ENCODE assay signal across 17 cellular contexts in the genomic region with DNA sequence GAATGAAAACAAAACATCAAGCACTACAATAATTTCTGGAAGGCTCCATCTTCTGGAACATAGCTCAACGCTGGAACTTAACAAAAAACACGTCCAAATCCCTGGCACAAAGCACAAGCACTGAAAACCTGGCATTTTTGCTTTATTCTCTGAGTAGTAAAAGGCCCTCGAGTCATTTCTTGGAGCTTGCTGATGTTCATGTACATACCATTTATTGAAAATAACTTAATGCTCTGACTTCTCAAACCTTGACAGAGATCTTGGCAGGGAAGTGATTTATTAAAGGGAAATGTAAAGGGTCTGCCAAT.
DNase-seq lines count a peak whose midpoint lies in the region; ATAC-seq and TF ChIP-seq lines count a peak whose summit lies in the region.
"Had no signal": no experiment of that assay in that cellular context is flagged by ENCODE, and none has a peak within 500 bp of the region (broad histone marks: within the 10 kb centered on the region; RNA-seq: fewer than 3 reads in every experiment).

No MANE protein-coding gene starts in this region.

- H3K4me1 ChIP-seq in right atrium auricular region (peaks cover 0 to 15% of the 10 kb centered on the region in 2 donors), heart left ventricle (peaks cover 0 to 59% (median 4%) of the 10 kb centered on the region in 12 donors), upper lobe of right lung (peaks cover 17% of the 10 kb centered on the region)

- H3K4me3 Mint-ChIP-seq in activated B cell treated with CpG ODN at 0.5 μM for 24 hours: no peak overlapping the region
- H3K4me3 Mint-ChIP-seq in mesothelial cell of epicardium: no peak overlapping the region

- H3K9me3 ChIP-seq in right atrium auricular region: no peaks in the 10 kb centered on the region
- H3K9me3 ChIP-seq in heart left ventricle: no peaks in the 10 kb centered on the region
- H3K9me3 ChIP-seq in upper lobe of right lung: no peaks in the 10 kb centered on the region

- 76 to 83% (median 78%) methylated on average over 3 of the region's 3 CpGs for WGBS in heart left ventricle, 4 donors

- H3K4me1 Mint-ChIP-seq in activated B cell treated with CpG ODN at 0.5 μM for 24 hours (peaks cover 78% of the 10 kb centered on the region), mesothelial cell of epicardium (peaks cover 50% of the 10 kb centered on the region)

- no peak overlapping the region for H3K4me3 ChIP-seq in right atrium auricular region
- no peak overlapping the region for H3K4me3 ChIP-seq in heart left ventricle
- H3K4me3 ChIP-seq in upper lobe of right lung: no peak overlapping the region
- H3K4me3 ChIP-seq: GM12878 had no signal

- POLR2A ChIA-PET in activated B cell treated with CpG ODN at 0.5 μM for 24 hours (lab: Charles Lee): interaction anchor here (0.6 to 3.3 kb wide), 13 partner anchors 9 to 99 kb away, joined by 3 to 26 read pairs (median 6); a partner anchor contains a TSS

- TF ChIP-seq POLR2A in heart left ventricle (IDR thresholded peaks at IDR 0.05): no peak

- ATAC-seq in heart left ventricle: no peak
- no peak for ATAC-seq in activated B cell treated with CpG ODN at 0.5 μM for 24 hours (ENCODE audit: low read depth)
- ATAC-seq in upper lobe of right lung: no peak
- ATAC-seq in GM21360 (IDR thresholded peaks at IDR 0.05; ENCODE audit: unreplicated experiment): no peak
- ATAC-seq: GM12878, left lobe of liver had no signal

- H3K9me3 Mint-ChIP-seq in activated B cell treated with CpG ODN at 0.5 μM for 24 hours (no peaks in the 10 kb centered on the region), mesothelial cell of epicardium (no peaks in the 10 kb centered on the region)

- CTCF ChIA-PET in activated B cell treated with CpG ODN at 0.5 μM for 24 hours (lab: Charles Lee): interaction anchor here (0.7 to 7.1 kb wide), 7 partner anchors 12 to 169 kb away, joined by 3 to 27 read pairs (median 4); no protein-coding TSS in a partner anchor

- DNase-seq in right atrium auricular region (ENCODE audit: low spot score) (no peak), heart left ventricle (no peak), activated B cell treated with CpG ODN at 0.5 μM for 24 hours (no peak), mesothelial cell of epicardium (ENCODE audit: low spot score in 2 of 2, unreplicated experiment in 2 of 2) (no peak), upper lobe of right lung (no peak), H4 (ENCODE audit: low spot score) (no peak), LoVo (ENCODE audit: low spot score) (no peak)
- DNase-seq: activated CD4-positive, alpha-beta T cell treated with anti-CD3 and anti-CD28 coated beads, Interleukin-2, amount 50 U/mL, for 48 hours; activated naive CD4-positive, alpha-beta T cell; hippocampal formation; NCI-H187 treated with DMSO at 0.1 percent for 48 hours; NCI-H774; stimulated activated CD4-positive, alpha-beta T cell treated with anti-CD3 and anti-CD28 coated beads, Interleukin-12 subunit alpha, Interleukin-12 subunit beta, amount 100 ng/mL, for 4 hours had no signal

- H3K27me3 ChIP-seq in right atrium auricular region (no peaks in the 10 kb centered on the region), heart left ventricle (no peaks in the 10 kb centered on the region), upper lobe of right lung (no peaks in the 10 kb centered on the region)

- no peaks in the 10 kb centered on the region for H3K36me3 ChIP-seq in right atrium auricular region
- H3K36me3 ChIP-seq in heart left ventricle: peaks cover 0 to 52% (median 4%) of the 10 kb centered on the region in 9 donors
- H3K36me3 ChIP-seq in upper lobe of right lung: no peaks in the 10 kb centered on the region

- intact Hi-C loops in heart left ventricle (cut with DNase I): no loop called here
- intact Hi-C loops in activated B cell treated with CpG ODN at 0.5 μM for 24 hours (cut with micrococcal nuclease): loop anchor here (1.0 to 10.0 kb wide), 3 partner anchors 21 to 957 kb away; no protein-coding TSS in a partner anchor
- intact Hi-C loops in upper lobe of right lung (cut with DNase I): no loop called here

- no peak for TF ChIP-seq CTCF in right atrium auricular region (IDR thresholded peaks at IDR 0.05)
- no peak for TF ChIP-seq CTCF in heart left ventricle (IDR thresholded peaks at IDR 0.05)
- no peak for TF ChIP-seq CTCF in activated B cell treated with CpG ODN at 0.5 μM for 24 hours (IDR thresholded peaks at IDR 0.05)
- no peak for TF ChIP-seq CTCF in mesothelial cell of epicardium (IDR thresholded peaks at IDR 0.05; ENCODE audit: unreplicated experiment)
- no peak for TF ChIP-seq CTCF in upper lobe of right lung (IDR thresholded peaks at IDR 0.05)

- H3K36me3 Mint-ChIP-seq in activated B cell treated with CpG ODN at 0.5 μM for 24 hours (ENCODE audit: low read depth) (no peaks in the 10 kb centered on the region), mesothelial cell of epicardium (peaks cover 5% of the 10 kb centered on the region)

- peak overlapping the region; percentile 91 for H3K27ac Mint-ChIP-seq in activated B cell treated with CpG ODN at 0.5 μM for 24 hours
- H3K27ac Mint-ChIP-seq in mesothelial cell of epicardium: peak overlapping the region; percentile 64

- H3K27me3 Mint-ChIP-seq in activated B cell treated with CpG ODN at 0.5 μM for 24 hours: no peaks in the 10 kb centered on the region
- no peaks in the 10 kb centered on the region for H3K27me3 Mint-ChIP-seq in mesothelial cell of epicardium (ENCODE audit: low read depth)

- H3K27ac ChIP-seq in right atrium auricular region (peak overlapping the region; percentile 24 to 26), heart left ventricle (peak overlapping the region in 3 of 12 donors; percentile 4 to 48 (median 44)), upper lobe of right lung (peak overlapping the region; percentile 55)
- H3K27ac ChIP-seq: RWPE1 had no signal
